28 cellular contexts compared by ENCODE assay signal in the genomic region with DNA sequence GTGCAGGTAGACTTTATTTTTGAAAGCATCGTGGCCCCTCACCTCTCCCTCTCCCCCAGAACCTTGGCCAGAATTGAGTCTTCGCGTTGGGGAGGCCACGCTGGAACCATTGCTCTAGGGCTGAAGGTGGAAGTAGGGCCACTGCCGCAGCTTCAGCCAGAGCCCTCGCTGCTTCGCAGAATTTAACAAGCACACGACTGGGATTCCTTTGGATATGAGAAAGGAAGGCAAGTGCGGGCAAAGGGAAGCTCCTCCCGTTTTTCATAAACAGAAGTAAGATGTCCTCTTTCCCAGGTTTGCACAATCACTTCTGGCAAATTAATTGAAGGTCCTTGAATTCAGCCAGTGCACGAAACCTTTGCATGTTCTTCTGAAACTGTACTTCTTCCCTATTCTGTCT.
"Had no signal": no experiment of that assay in that cellular context is flagged by ENCODE, and none has a peak within 500 bp of the region (broad histone marks: within the 10 kb centered on the region; RNA-seq: fewer than 3 reads in every experiment).

No MANE protein-coding gene starts in this region.

- H3K4me1 Mint-ChIP-seq: activated CD4-positive, alpha-beta T cell treated with anti-CD3 and anti-CD28 coated beads, Interleukin-2, amount 10 ng/mL, durations not matched to agents 24 days and 14 days; activated naive CD4-positive, alpha-beta T cell treated with anti-CD3 and anti-CD28 coated beads, Interleukin-2, amount 50 U/mL, for 24 hours; activated naive CD8-positive, alpha-beta T cell treated with anti-CD3 and anti-CD28 coated beads, Interleukin-2, amount 10 ng/mL, durations not matched to agents 7 days and 5 days; activated T-helper 17 cell treated with anti-CD3 and anti-CD28 coated beads, Interleukin-2, amount 50 U/mL, for 72 hours had no signal

- H3K4me3 ChIP-seq: adrenal gland, K562, Peyer's patch, SJCRH30, SK-N-MC had no signal

- DNase-seq: activated CD4-positive, alpha-beta T cell treated with anti-CD3 and anti-CD28 coated beads, Interleukin-2, amount 10 ng/mL, durations not matched to agents 24 days and 14 days; activated CD4-positive, alpha-beta T cell treated with anti-CD3 and anti-CD28 coated beads, Interleukin-2, amount 50 U/mL, for 4 hours; activated CD8-positive, alpha-beta T cell treated with anti-CD3 and anti-CD28 coated beads for 36 hours; activated effector memory CD4-positive, alpha-beta T cell treated with anti-CD3 and anti-CD28 coated beads, Interleukin-2, amount 50 U/mL, for 16 hours; activated naive CD4-positive, alpha-beta T cell treated with Interleukin-2 at 50 U/mL for 16 hours; activated naive CD8-positive, alpha-beta T cell treated with anti-CD3 and anti-CD28 coated beads, Interleukin-2, amount 10 ng/mL, durations not matched to agents 7 days and 5 days; activated T-cell treated with anti-CD3 and anti-CD28 coated beads, Interleukin-2, amount 50 U/mL, for 1 hour; activated T-cell treated with anti-CD3 and anti-CD28 coated beads, Interleukin-2, amount 50 U/mL, for 72 hours; adrenal gland; anterior cingulate cortex; brain microvascular endothelial cell; IMR-90; NCI-H1105; NCI-H1417 treated with DMSO at 0.1 percent for 48 hours; NCI-H1930; NCI-H2081 treated with DMSO at 0.1 percent for 48 hours; NCI-H345; NCI-H524 treated with DMSO at 0.1 percent for 48 hours; PC-3; Peyer's patch; Right ventricle myocardium superior; RPMI8226; SJCRH30; T1000 had no signal

- H3K4me1 ChIP-seq: adrenal gland, Peyer's patch, SJCRH30 had no signal

- H3K9me3 ChIP-seq: adrenal gland, Peyer's patch, SJCRH30 had no signal

- H3K27me3 Mint-ChIP-seq: activated CD4-positive, alpha-beta T cell treated with anti-CD3 and anti-CD28 coated beads, Interleukin-2, amount 10 ng/mL, durations not matched to agents 24 days and 14 days; activated CD8-positive, alpha-beta T cell treated with anti-CD3 and anti-CD28 coated beads for 36 hours; activated naive CD4-positive, alpha-beta T cell treated with anti-CD3 and anti-CD28 coated beads, Interleukin-2, amount 50 U/mL, for 24 hours; activated naive CD8-positive, alpha-beta T cell treated with anti-CD3 and anti-CD28 coated beads, Interleukin-2, amount 10 ng/mL, durations not matched to agents 7 days and 5 days; activated T-helper 17 cell treated with anti-CD3 and anti-CD28 coated beads, Interleukin-2, amount 50 U/mL, for 72 hours had no signal

- H3K4me3 Mint-ChIP-seq: activated CD4-positive, alpha-beta T cell treated with anti-CD3 and anti-CD28 coated beads, Interleukin-2, amount 10 ng/mL, durations not matched to agents 24 days and 14 days; activated CD8-positive, alpha-beta T cell treated with anti-CD3 and anti-CD28 coated beads for 36 hours; activated naive CD4-positive, alpha-beta T cell treated with anti-CD3 and anti-CD28 coated beads, Interleukin-2, amount 50 U/mL, for 24 hours; activated naive CD8-positive, alpha-beta T cell treated with anti-CD3 and anti-CD28 coated beads, Interleukin-2, amount 10 ng/mL, durations not matched to agents 7 days and 5 days; activated T-cell treated with anti-CD3 and anti-CD28 coated beads, Interleukin-2, amount 50 U/mL, for 72 hours; activated T-helper 17 cell treated with anti-CD3 and anti-CD28 coated beads, Interleukin-2, amount 50 U/mL, for 72 hours had no signal

- H3K27ac ChIP-seq: adrenal gland, brain microvascular endothelial cell, Peyer's patch, SJCRH30, SK-N-MC had no signal

- H3K27ac Mint-ChIP-seq: activated CD4-positive, alpha-beta T cell treated with anti-CD3 and anti-CD28 coated beads, Interleukin-2, amount 10 ng/mL, durations not matched to agents 24 days and 14 days; activated CD8-positive, alpha-beta T cell treated with anti-CD3 and anti-CD28 coated beads for 36 hours; activated naive CD4-positive, alpha-beta T cell treated with anti-CD3 and anti-CD28 coated beads, Interleukin-2, amount 50 U/mL, for 24 hours; activated naive CD8-positive, alpha-beta T cell treated with anti-CD3 and anti-CD28 coated beads, Interleukin-2, amount 10 ng/mL, durations not matched to agents 7 days and 5 days; activated T-cell treated with anti-CD3 and anti-CD28 coated beads, Interleukin-2, amount 50 U/mL, for 72 hours; activated T-helper 17 cell treated with anti-CD3 and anti-CD28 coated beads, Interleukin-2, amount 50 U/mL, for 72 hours had no signal

- H3K27me3 ChIP-seq: adrenal gland, brain microvascular endothelial cell, Peyer's patch, SJCRH30 had no signal

- H3K36me3 ChIP-seq: adrenal gland, brain microvascular endothelial cell, Peyer's patch, SJCRH30 had no signal

- H3K36me3 Mint-ChIP-seq: activated naive CD8-positive, alpha-beta T cell treated with anti-CD3 and anti-CD28 coated beads, Interleukin-2, amount 10 ng/mL, durations not matched to agents 7 days and 5 days had no signal

- H3K9me3 Mint-ChIP-seq: activated CD4-positive, alpha-beta T cell treated with anti-CD3 and anti-CD28 coated beads, Interleukin-2, amount 10 ng/mL, durations not matched to agents 24 days and 14 days; activated CD8-positive, alpha-beta T cell treated with anti-CD3 and anti-CD28 coated beads for 36 hours; activated naive CD4-positive, alpha-beta T cell treated with anti-CD3 and anti-CD28 coated beads, Interleukin-2, amount 50 U/mL, for 24 hours; activated naive CD8-positive, alpha-beta T cell treated with anti-CD3 and anti-CD28 coated beads, Interleukin-2, amount 10 ng/mL, durations not matched to agents 7 days and 5 days; activated T-cell treated with anti-CD3 and anti-CD28 coated beads, Interleukin-2, amount 50 U/mL, for 72 hours; activated T-helper 17 cell treated with anti-CD3 and anti-CD28 coated beads, Interleukin-2, amount 50 U/mL, for 72 hours had no signal

- ATAC-seq: activated CD8-positive, alpha-beta T cell treated with anti-CD3 and anti-CD28 coated beads for 36 hours; activated T-cell treated with anti-CD3 and anti-CD28 coated beads, Interleukin-2, amount 50 U/mL, for 72 hours; activated T-helper 17 cell treated with anti-CD3 and anti-CD28 coated beads, Interleukin-2, amount 50 U/mL, for 72 hours; K562; PC-3 had no signal
